Comparison of ENCODE assay signal across 8 cellular contexts in genomic region chr4:185209852-185210101, GRCh38. TPM values are rescaled to one million over a fixed set of nuclear protein-coding genes. Genes with fewer than 3 reads are reported as not detected.
A peak's percentile ranks its signal among the peaks of the same experiment; 100 is the strongest.
DNase-seq lines count a peak whose midpoint lies in the region; ATAC-seq and TF ChIP-seq lines count a peak whose summit lies in the region.
"Not testable (repeated sequence)": the region's sequence is repeated elsewhere in the genome, so short reads cannot be mapped to it uniquely, and the experiment has no call there.

No MANE protein-coding gene starts in this region.

- WGBS in neuronal stem cell (ENCODE audit: extremely low coverage in 2 of 2, insufficient read length in 2 of 2, insufficient replicate concordance in 1 of 2), 2 donors: no CpG with 5 or more reads among the region's 39 CpGs
- WGBS in transverse colon (ENCODE audit: low coverage in 1 of 2), 2 donors: 0% methylated on average over 6 of the region's 39 CpGs; no CpG with 5 or more reads in 1 of the 2 donors

- peaks cover 20% of the 10 kb centered on the region for H3K27me3 ChIP-seq in NT2/D1 (ENCODE audit: insufficient read depth, insufficient read length)
- not testable (repeated sequence) for H3K27me3 ChIP-seq in brain microvascular endothelial cell (replicated peaks); right atrium auricular region; neuronal stem cell (ENCODE audit: control insufficient read depth in 3 of 3, insufficient read depth in 3 of 3, low read depth in 1 of 3, low read length in 3 of 3); transverse colon

- TF ChIP-seq CTCF in GM12865 (IDR thresholded peaks at IDR 0.05; ENCODE audit: insufficient read depth, low read depth, low read length, missing control alignments); brain microvascular endothelial cell (IDR thresholded peaks at IDR 0.05; ENCODE audit: low read depth, low read length, missing control alignments); right atrium auricular region (IDR thresholded peaks at IDR 0.05); transverse colon (IDR thresholded peaks at IDR 0.05): not testable (repeated sequence)

- peak overlapping the region; percentile 72 for H2BK5ac ChIP-seq in neuronal stem cell (ENCODE audit: low read length)

- H3K4ac ChIP-seq in neuronal stem cell (ENCODE audit: low read length): not testable (repeated sequence)

- not testable (repeated sequence) for H2BK15ac ChIP-seq in neuronal stem cell (ENCODE audit: low read length)

- H3K4me2 ChIP-seq in neuronal stem cell (ENCODE audit: insufficient read depth, low read length, poor library complexity, severe bottlenecking): peak overlapping the region; percentile 66

- H3K9me3 ChIP-seq in NT2/D1 (ENCODE audit: insufficient read depth, low read length); right atrium auricular region; neuronal stem cell (replicated peaks in 1 of 2; ENCODE audit: control insufficient read depth in 2 of 2, insufficient read depth in 1 of 2, low read depth in 1 of 2, low read length in 2 of 2); transverse colon: not testable (repeated sequence)

- TF ChIP-seq POLR2A in transverse colon (IDR thresholded peaks at IDR 0.05): not testable (repeated sequence)

- H3K79me1 ChIP-seq in neuronal stem cell (ENCODE audit: low read depth, low read length): not testable (repeated sequence)

- H4K91ac ChIP-seq in neuronal stem cell (ENCODE audit: low read depth, low read length, poor library complexity): not testable (repeated sequence)

- in situ Hi-C loops in brain microvascular endothelial cell (cut with HindIII; ENCODE audit: low pct_ligation_motif_present, low sequenced_read_pairs): not testable (repeated sequence)
- in situ Hi-C loops in transverse colon (cut with MboI; ENCODE audit: low pct_ligation_motif_present in 1 of 4, low pct_unique_long_range_greater_than_20kb in 1 of 4, low sequenced_read_pairs in 3 of 4): loop anchor here in 2 of 4 donors (10.0 kb wide), 1 partner anchor 185 kb away; the partner anchor contains the start of genes ANKRD37 (in 2 of the 2) and LRP2BP (in 2 of the 2)

- H3K14ac ChIP-seq in neuronal stem cell (ENCODE audit: low read length): not testable (repeated sequence)

- not testable (repeated sequence) for H3K36me3 ChIP-seq in NT2/D1 (ENCODE audit: insufficient read depth, insufficient read length, low read length); brain microvascular endothelial cell (replicated peaks); right atrium auricular region; neuronal stem cell (replicated peaks in 1 of 2; ENCODE audit: control insufficient read depth in 2 of 2, insufficient read depth in 2 of 2, low read length in 2 of 2); transverse colon

- H3K4me1 ChIP-seq in NT2/D1 (ENCODE audit: insufficient read depth, insufficient read length): not testable (repeated sequence)
- H3K4me1 ChIP-seq in right atrium auricular region (peaks cover 0 to 30% of the 10 kb centered on the region in 2 donors), neuronal stem cell (ENCODE audit: control insufficient read depth in 2 of 2, insufficient read depth in 1 of 2, low read depth in 1 of 2, low read length in 2 of 2) (peaks cover 7 to 15% of the 10 kb centered on the region in 2 donors), transverse colon (peaks cover 3 to 26% (median 22%) of the 10 kb centered on the region in 4 donors)

- not testable (repeated sequence) for H4K8ac ChIP-seq in neuronal stem cell (ENCODE audit: low read depth, low read length)

- not testable (repeated sequence) for H2BK12ac ChIP-seq in neuronal stem cell (ENCODE audit: low read length)

- not testable (repeated sequence) for H2AK5ac ChIP-seq in neuronal stem cell (ENCODE audit: low read depth, low read length)

- peak overlapping the region; percentile 84 for H2BK120ac ChIP-seq in neuronal stem cell (ENCODE audit: low read depth, low read length)

- intact Hi-C loops in transverse colon (cut with DNase I; ENCODE audit: low total_unique reads): loop anchor here (5.0 to 10.0 kb wide), 2 partner anchors 135 to 188 kb away; partner anchors contain the start of genes ANKRD37 and LRP2BP

- ATAC-seq in GM21528 (IDR thresholded peaks at IDR 0.05; ENCODE audit: low FRiP score, unreplicated experiment) (peak; percentile 12), HG03095 (IDR thresholded peaks at IDR 0.05; ENCODE audit: unreplicated experiment) (peak; percentile 9)

- not testable (repeated sequence) for TF ChIP-seq EP300 in transverse colon (IDR thresholded peaks at IDR 0.05; ENCODE audit: low read depth)

- H3K27ac ChIP-seq in brain microvascular endothelial cell (peak overlapping the region; percentile 43), right atrium auricular region (peak overlapping the region; percentile 88 to 91), neuronal stem cell (replicated peaks; ENCODE audit: low read length) (peak overlapping the region; percentile 67), transverse colon (peak overlapping the region; percentile 88 to 95 (median 94))

- H2AFZ ChIP-seq in neuronal stem cell (ENCODE audit: low read length): peak overlapping the region; percentile 90

- not testable (repeated sequence) for DNase-seq in GM12865 (ENCODE audit: low read depth); NT2/D1 (ENCODE audit: low read depth, low spot score); brain microvascular endothelial cell; right atrium auricular region (ENCODE audit: low spot score); neuronal stem cell (ENCODE audit: low spot score); transverse colon

- not testable (repeated sequence) for H3K9ac ChIP-seq in NT2/D1 (ENCODE audit: insufficient read length, low read depth)
- peak overlapping the region; percentile 76 for H3K9ac ChIP-seq in neuronal stem cell (ENCODE audit: low read depth, low read length, poor library complexity)

- peak overlapping the region; percentile 91 for H3K4me3 ChIP-seq in GM12865 (ENCODE audit: low read depth, low read length)
- H3K4me3 ChIP-seq in NT2/D1 (ENCODE audit: insufficient read length, low read depth): peak overlapping the region; percentile 59
- peak overlapping the region; percentile 96 for H3K4me3 ChIP-seq in brain microvascular endothelial cell (ENCODE audit: low read depth, low read length)
- H3K4me3 ChIP-seq in right atrium auricular region: peak overlapping the region; percentile 72 to 79
- peak overlapping the region; percentile 70 to 88 for H3K4me3 ChIP-seq in neuronal stem cell (ENCODE audit: low read length in 2 of 2)
- peak overlapping the region; percentile 63 to 89 (median 76) for H3K4me3 ChIP-seq in transverse colon

- H3K18ac ChIP-seq in neuronal stem cell (ENCODE audit: low read length): peak overlapping the region; percentile 99

- H3K23ac ChIP-seq in neuronal stem cell (ENCODE audit: low read depth, low read length, poor library complexity): not testable (repeated sequence)

RNA-seq across cellular contexts. Expression of gene SNX25, which starts 0.4 kb away (rescaled TPM):
- total RNA-seq in right atrium auricular region (10 to 100 TPM; 13.2 to 16.8 TPM), transverse colon (10 to 100 TPM; 17.1 to 68.5 (median 19.5) TPM)
- 19.4 TPM for polyA plus RNA-seq in neuronal stem cell (2013, experiment 1 of 2)
- polyA plus RNA-seq in neuronal stem cell (2013, experiment 2 of 2): 19.6 TPM

RNA-seq across cellular contexts. Expression of gene CFAP97, which starts 6.0 kb away (rescaled TPM):
- 10 to 100 TPM; 14.1 to 15.1 TPM for total RNA-seq in right atrium auricular region
- polyA plus RNA-seq in neuronal stem cell (2013, experiment 1 of 2): 47.3 TPM
- polyA plus RNA-seq in neuronal stem cell (2013, experiment 2 of 2): 51.5 TPM
- total RNA-seq in transverse colon: 10 to 100 TPM in 2 of 4 donors, 1 to 10 TPM in 2; 4.6 to 17.1 (median 9.3) TPM

Comparison
In these comparisons a context has a peak if more than half of its experiments do, and no peak if none do; other contexts are left out.
1. H3K27ac ChIP-seq: peak in every context shown above with its lines; median percentile 94 in transverse colon; 90 in right atrium auricular region; 67 in neuronal stem cell; 43 in brain microvascular endothelial cell.